In the genomic region with DNA sequence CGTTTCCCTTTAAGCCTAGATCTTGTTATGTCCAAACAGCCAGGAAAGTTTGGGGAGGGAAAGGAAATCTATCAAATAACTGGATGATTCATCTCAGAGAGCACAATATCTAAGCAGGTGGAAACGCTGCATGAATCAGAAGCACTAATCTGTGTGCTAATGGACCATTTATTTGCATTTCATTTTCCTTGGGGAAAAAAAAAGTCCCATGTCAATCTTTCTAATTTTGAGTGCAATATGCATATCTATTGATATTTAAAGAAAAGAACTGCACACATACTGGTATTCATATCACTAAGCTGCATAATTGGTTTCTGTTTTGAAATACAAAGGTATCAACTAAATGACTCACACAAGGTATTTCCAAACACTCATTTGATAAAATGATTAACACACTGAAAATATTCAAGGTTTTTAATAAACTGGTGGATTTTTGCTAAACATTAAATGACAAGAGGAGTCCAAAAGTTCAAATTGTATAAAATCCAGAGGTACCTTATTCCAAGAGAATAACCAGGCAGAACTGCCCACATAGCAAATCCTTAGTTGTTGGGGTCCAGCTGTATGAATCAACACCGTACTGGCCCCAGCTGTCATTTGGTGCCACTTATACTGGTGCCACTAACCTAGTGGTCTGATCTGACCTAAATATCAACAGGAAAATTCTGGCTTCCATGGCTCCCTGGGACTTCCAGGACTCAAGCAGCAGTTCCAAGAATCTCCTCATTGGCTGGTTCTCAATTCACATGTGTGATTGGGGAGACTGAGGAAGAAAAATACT, we compare ENCODE assay signal across 18 cellular contexts.
A peak's percentile ranks its signal among the peaks of the same experiment; 100 is the strongest.
DNase-seq lines count a peak whose midpoint lies in the region; ATAC-seq, FAIRE-seq and TF ChIP-seq lines count a peak whose summit lies in the region.
"Had no signal": no experiment of that assay in that cellular context is flagged by ENCODE, and none has a peak within 500 bp of the region (broad histone marks: within the 10 kb centered on the region; RNA-seq: fewer than 3 reads in every experiment).

No MANE protein-coding gene starts in this region.

- intact Hi-C loops in lower leg skin (cut with DNase I; ENCODE audit: low total_unique reads): no loop called here

- TF ChIP-seq POLR2A in lower leg skin (IDR thresholded peaks at IDR 0.05): no peak

- peak; percentile 73 for DNase-seq in DMS53 (lab: John Stamatoyannopoulos, UW)
- DNase-seq in GM13977 (ENCODE audit: low spot score): peak; percentile 5
- peak; percentile 72 for DNase-seq in bronchial epithelial cell (ENCODE audit: low read depth)
- no peak for DNase-seq in NCI-H1436 (lab: John Stamatoyannopoulos, UW)
- no peak for DNase-seq in SIG-M5 treated with dmso at 0.1 percent for 504 hours (lab: John Stamatoyannopoulos, UW; ENCODE audit: unreplicated experiment)
- no peak for DNase-seq in lower leg skin (ENCODE audit: low spot score in 2 of 2)
- DNase-seq: activated gamma-delta T cell; KG1; kidney glomerular epithelial cell; NCI-H1092 treated with DMSO at 0.1 percent for 48 hours; SK-N-SH; stimulated activated CD4-positive, alpha-beta T cell treated with anti-CD3 and anti-CD28 coated beads, Interleukin-2, amount 100 ng/mL, for 48 hours; stimulated activated CD8-positive, alpha-beta memory T cell treated with anti-CD3 and anti-CD28 coated beads, Interleukin-4, amount 100 ng/mL, for 48 hours; transverse colon had no signal

- 38 to 46% methylated on average over 3 of the region's 3 CpGs for WGBS in lower leg skin, 2 donors

- peak; percentile 79 for ATAC-seq in HG03565 (IDR thresholded peaks at IDR 0.05; ENCODE audit: unreplicated experiment)
- no peak for ATAC-seq in GM19023 (IDR thresholded peaks at IDR 0.05; ENCODE audit: unreplicated experiment)

- in situ Hi-C loops in GM13977 (cut with MboI; ENCODE audit: low pct_unique_long_range_greater_than_20kb, low sequenced_read_pairs, unreplicated experiment): no loop called here

- FAIRE-seq in bronchial epithelial cell (lab: Jason Lieb, UNC): no peak

- no peaks in the 10 kb centered on the region for H3K27me3 ChIP-seq in bronchial epithelial cell (ENCODE audit: control insufficient read depth, insufficient read depth, low read length)
- H3K27me3 ChIP-seq: BLaER1, neutrophil, transverse colon had no signal

- TF ChIP-seq CTCF in GM13977 (IDR thresholded peaks at IDR 0.05; ENCODE audit: extremely low read depth, insufficient read depth, missing control alignments) (no peak), bronchial epithelial cell (IDR thresholded peaks at IDR 0.05; ENCODE audit: insufficient read depth, low read length, severe bottlenecking) (no peak), lower leg skin (IDR thresholded peaks at IDR 0.05) (no peak)

- no peaks in the 10 kb centered on the region for H3K36me3 ChIP-seq in bronchial epithelial cell (ENCODE audit: control insufficient read depth, insufficient read depth, low read length)
- H3K36me3 ChIP-seq: BLaER1, neutrophil, transverse colon had no signal

- H3K4me3 ChIP-seq in bronchial epithelial cell (ENCODE audit: low read depth, low read length) (no peak overlapping the region), lower leg skin (ENCODE audit: low read depth, poor library complexity, severe bottlenecking) (no peak overlapping the region)
- H3K4me3 ChIP-seq: BLaER1, transverse colon had no signal

Comparison
In these comparisons a context has a peak if more than half of its experiments do, and no peak if none do; other contexts are left out.
1. DNase-seq: peak in DMS53 (single experiment), GM13977 (single experiment) and bronchial epithelial cell (single experiment); none in NCI-H1436 (single experiment), SIG-M5 treated with dmso at 0.1 percent for 504 hours (single experiment) and lower leg skin (0 of 2).